8 cellular contexts compared by ENCODE assay signal in genomic region chr3:120559228-120560061, GRCh38. TPM values are rescaled to one million over a fixed set of nuclear protein-coding genes. Genes with fewer than 3 reads are reported as not detected.
DNase-seq lines count a peak whose midpoint lies in the region; ATAC-seq lines count a peak whose summit lies in the region.

No MANE protein-coding gene starts in this region.

- peaks cover 5% of the 10 kb centered on the region for H3K4me1 ChIP-seq in right cardiac atrium (ENCODE audit: control insufficient read depth, insufficient read depth, low read length)

- no peaks in the 10 kb centered on the region for H3K9me3 Mint-ChIP-seq in activated naive CD8-positive, alpha-beta T cell treated with anti-CD3 and anti-CD28 coated beads, Interleukin-2, amount 50 U/mL, for 24 hours

- H3K27me3 ChIP-seq in right cardiac atrium (ENCODE audit: control insufficient read depth, insufficient read depth): no peaks in the 10 kb centered on the region

- intact Hi-C loops in right cardiac atrium (cut with DNase I): loop anchor here (2.0 to 10.0 kb wide), 12 partner anchors 52 to 317 kb away; partner anchors contain the start of genes FSTL1 (in 2 of the 4) and LRRC58 (in 1 of the 4)

- H3K9me3 ChIP-seq in right cardiac atrium (ENCODE audit: control insufficient read depth, low read length): no peaks in the 10 kb centered on the region

- no peaks in the 10 kb centered on the region for H3K36me3 Mint-ChIP-seq in activated naive CD8-positive, alpha-beta T cell treated with anti-CD3 and anti-CD28 coated beads, Interleukin-2, amount 50 U/mL, for 24 hours (ENCODE audit: low read depth)

- peak; percentile 38 for ATAC-seq in GM18517 (IDR thresholded peaks at IDR 0.05; ENCODE audit: unreplicated experiment)
- peak; percentile 16 for ATAC-seq in HG03025 (IDR thresholded peaks at IDR 0.05; ENCODE audit: low FRiP score, unreplicated experiment)
- peak; percentile 84 for ATAC-seq in activated naive CD8-positive, alpha-beta T cell treated with anti-CD3 and anti-CD28 coated beads, Interleukin-2, amount 50 U/mL, for 24 hours
- ATAC-seq in right cardiac atrium: peak; percentile 39 to 40

- peak overlapping the region; percentile 31 for H3K4me3 ChIP-seq in right cardiac atrium (ENCODE audit: low read length)

- DNase-seq in AG08395 (ENCODE audit: low spot score) (peak; percentile 61), NCI-H524 (lab: John Stamatoyannopoulos, UW) (peak; percentile 91 to 94), right cardiac atrium (peak; percentile 66 to 85 (median 78)), renal cortical epithelial cell (ENCODE audit: low read depth) (peak; percentile 68), COR-L47 (lab: John Stamatoyannopoulos, UW) (no peak)
- peak; percentile 10 for DNase-seq in activated naive CD8-positive, alpha-beta T cell treated with anti-CD3 and anti-CD28 coated beads, Interleukin-2, amount 50 U/mL, for 24 hours

- H3K27me3 Mint-ChIP-seq in activated naive CD8-positive, alpha-beta T cell treated with anti-CD3 and anti-CD28 coated beads, Interleukin-2, amount 50 U/mL, for 24 hours: peaks cover 16% of the 10 kb centered on the region

- H3K4me1 Mint-ChIP-seq in activated naive CD8-positive, alpha-beta T cell treated with anti-CD3 and anti-CD28 coated beads, Interleukin-2, amount 50 U/mL, for 24 hours: peaks cover 23% of the 10 kb centered on the region

- peak overlapping the region; percentile 68 for H3K27ac Mint-ChIP-seq in activated naive CD8-positive, alpha-beta T cell treated with anti-CD3 and anti-CD28 coated beads, Interleukin-2, amount 50 U/mL, for 24 hours

- H3K4me3 Mint-ChIP-seq in activated naive CD8-positive, alpha-beta T cell treated with anti-CD3 and anti-CD28 coated beads, Interleukin-2, amount 50 U/mL, for 24 hours: peak overlapping the region; percentile 79

- peak overlapping the region; percentile 95 for H3K27ac ChIP-seq in right cardiac atrium (ENCODE audit: low read length)

- WGBS in right cardiac atrium: 2% methylated on average over 15 of the region's 15 CpGs

RNA-seq across cellular contexts. Expression of gene NDUFB4, which starts 36.7 kb away (rescaled TPM):
- total RNA-seq in right cardiac atrium (100 to 1,000 TPM; 286 to 426 (median 372) TPM), renal cortical epithelial cell (42.5 and 51.9 TPM in 2 replicates)
- 667 TPM for polyA plus RNA-seq in right cardiac atrium

Comparison
In these comparisons a context has a peak if more than half of its experiments do, and no peak if none do; other contexts are left out.
1. ATAC-seq: peak in every context shown above with its lines; median percentile 84 in activated naive CD8-positive, alpha-beta T cell treated with anti-CD3 and anti-CD28 coated beads, Interleukin-2, amount 50 U/mL, for 24 hours; 40 in right cardiac atrium; 38 in GM18517; 16 in HG03025.